In the genomic region with DNA sequence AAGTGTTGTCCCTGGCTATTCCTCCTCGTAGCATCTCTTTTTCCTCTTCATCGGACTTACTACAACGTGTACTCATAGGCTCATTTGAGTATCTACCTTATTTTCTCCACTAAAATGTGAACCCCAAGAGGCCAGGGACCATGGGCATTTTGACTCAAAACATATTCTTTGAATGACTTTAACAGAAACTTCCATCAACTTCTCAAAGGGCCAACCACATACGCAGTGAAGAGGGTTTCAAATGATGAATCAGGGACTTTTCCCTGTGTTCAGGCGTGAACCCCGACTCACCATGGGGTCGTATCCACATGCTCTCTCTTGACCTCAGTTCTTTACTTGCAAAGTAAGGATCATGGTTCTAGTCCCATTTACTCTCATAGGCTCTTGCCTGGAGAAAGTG, we compare ENCODE assay signal across 12 cellular contexts. TPM values are rescaled to one million over a fixed set of nuclear protein-coding genes. Genes with fewer than 3 reads are reported as not detected.
DNase-seq lines count a peak whose midpoint lies in the region; ATAC-seq lines count a peak whose summit lies in the region.
"Had no signal": no experiment of that assay in that cellular context is flagged by ENCODE, and none has a peak within 500 bp of the region (broad histone marks: within the 10 kb centered on the region; RNA-seq: fewer than 3 reads in every experiment).

No MANE protein-coding gene starts in this region.

- H3K27me3 Mint-ChIP-seq in activated naive CD4-positive, alpha-beta T cell treated with anti-CD3 and anti-CD28 coated beads for 36 hours (ENCODE audit: low read depth), result no peaks in the 10 kb centered on the region

- CTCF ChIA-PET in activated naive CD4-positive, alpha-beta T cell treated with anti-CD3 and anti-CD28 coated beads for 36 hours (lab: Charles Lee), result interaction anchor here (1.3 kb wide), 1 partner anchor 18 kb away, joined by 3 read pairs; no protein-coding TSS in a partner anchor

- H3K9me3 ChIP-seq in GM23248 (ENCODE audit: low read depth), result no peaks in the 10 kb centered on the region
- H3K9me3 ChIP-seq: suprapubic skin had no signal

- no peaks in the 10 kb centered on the region for H3K36me3 Mint-ChIP-seq in activated naive CD4-positive, alpha-beta T cell treated with anti-CD3 and anti-CD28 coated beads for 36 hours (ENCODE audit: low read depth)

- no peak overlapping the region for H3K27ac ChIP-seq in GM23248
- H3K27ac ChIP-seq: suprapubic skin had no signal

- no peaks in the 10 kb centered on the region for H4K20me1 ChIP-seq in GM23248 (ENCODE audit: insufficient read depth)

- no peaks in the 10 kb centered on the region for H3K9me2 ChIP-seq in GM23248 (ENCODE audit: insufficient read depth)

- H3F3A ChIP-seq in GM23248 (ENCODE audit: insufficient read depth), result no peaks in the 10 kb centered on the region

- H3K27ac Mint-ChIP-seq in activated naive CD4-positive, alpha-beta T cell treated with anti-CD3 and anti-CD28 coated beads for 36 hours, result no peak overlapping the region

- in situ Hi-C loops in GM23248 (cut with MboI), result loop anchor here (25.0 kb wide), 2 partner anchors 765 to 1440 kb away; no protein-coding TSS in a partner anchor

- no peaks in the 10 kb centered on the region for H3K36me3 ChIP-seq in GM23248 (ENCODE audit: low read depth)
- H3K36me3 ChIP-seq: suprapubic skin had no signal

- no peak overlapping the region for H2AFZ ChIP-seq in GM23248

- H3K4me1 ChIP-seq in GM23248 (ENCODE audit: insufficient read depth), result no peaks in the 10 kb centered on the region
- H3K4me1 ChIP-seq: suprapubic skin had no signal

- H3K4me1 Mint-ChIP-seq in activated naive CD4-positive, alpha-beta T cell treated with anti-CD3 and anti-CD28 coated beads for 36 hours (ENCODE audit: low read depth), result peaks cover 28% of the 10 kb centered on the region

- H3K4me2 ChIP-seq in GM23248 (ENCODE audit: unreplicated experiment), result no peak overlapping the region

- 69 to 73% methylated on average over 7 of the region's 7 CpGs for WGBS in GM23248 (ENCODE audit: low coverage in 1 of 2, low lambda C conversion rate in 2 of 2, missing lambda C conversion rate in 2 of 2), 2 experiments

- peak; percentile 65 for DNase-seq in activated naive CD4-positive, alpha-beta T cell treated with anti-CD3 and anti-CD28 coated beads for 36 hours
- DNase-seq in activated naive CD4-positive, alpha-beta T cell (lab: John Stamatoyannopoulos, UW), result no peak
- no peak for DNase-seq in stimulated activated naive CD8-positive, alpha-beta T cell treated with anti-CD3 and anti-CD28 coated beads, Interleukin-15, Interleukin-2, amounts not matched to agents 100 U/mL and 50 U/mL, for 24 hours
- DNase-seq in NCI-H2029 treated with DMSO at 0.1 percent for 48 hours (lab: John Stamatoyannopoulos, UW) (no peak), GM23248 (no peak)
- DNase-seq: Kasumi-1, mesendoderm had no signal

- intact Hi-C loops in activated naive CD4-positive, alpha-beta T cell treated with anti-CD3 and anti-CD28 coated beads for 36 hours (cut with micrococcal nuclease), result loop anchor here (1.0 kb wide), 1 partner anchor 162 kb away; no protein-coding TSS in a partner anchor

- ATAC-seq in GM21381 (IDR thresholded peaks at IDR 0.05; ENCODE audit: unreplicated experiment), result peak; percentile 39
- peak; percentile 45 for ATAC-seq in HG03354 (IDR thresholded peaks at IDR 0.05; ENCODE audit: poor library complexity, severe bottlenecking, unreplicated experiment)
- ATAC-seq in stimulated activated naive CD8-positive, alpha-beta T cell treated with anti-CD3 and anti-CD28 coated beads, Interleukin-15, Interleukin-2, amounts not matched to agents 100 U/mL and 50 U/mL, for 24 hours, result peak; percentile 79
- no peak for ATAC-seq in HG03469 (IDR thresholded peaks at IDR 0.05; ENCODE audit: unreplicated experiment)
- ATAC-seq: Panc1 had no signal

- no peak overlapping the region for H3K4me3 ChIP-seq in GM23248
- H3K4me3 ChIP-seq: suprapubic skin had no signal

- H3K4me3 Mint-ChIP-seq in activated naive CD4-positive, alpha-beta T cell treated with anti-CD3 and anti-CD28 coated beads for 36 hours, result no peak overlapping the region

- no peaks in the 10 kb centered on the region for H3K9me3 Mint-ChIP-seq in activated naive CD4-positive, alpha-beta T cell treated with anti-CD3 and anti-CD28 coated beads for 36 hours

- H3K27me3 ChIP-seq in GM23248 (replicated peaks; ENCODE audit: insufficient read depth), result peaks cover 7% of the 10 kb centered on the region
- H3K27me3 ChIP-seq: suprapubic skin had no signal

- H3K79me2 ChIP-seq in GM23248 (ENCODE audit: insufficient read depth), result no peaks in the 10 kb centered on the region

- no peak overlapping the region for H3K9ac ChIP-seq in GM23248

RNA-seq across cellular contexts. Expression of a gene that starts 20.2 kb away (rescaled TPM):
- total RNA-seq in activated naive CD4-positive, alpha-beta T cell treated with anti-CD3 and anti-CD28 coated beads for 36 hours, result 1 to 10 TPM; 1.6 to 2.4 TPM
- 20.0 and 26.0 TPM in 2 replicates for total RNA-seq in GM23248 (2014; rRNA removed; shearing (Covaris generic))
- polyA plus RNA-seq in GM23248 (2016; fragmentation: Nextera tagmentation; extraction: Ambion mirVana), result 30.0 and 30.6 TPM in 2 replicates

RNA-seq across cellular contexts. Expression of a gene that starts 57.3 kb away (rescaled TPM):
- under 1 TPM in 1 of 2 experiments, not detected in 1; 0.10 TPM for total RNA-seq in activated naive CD4-positive, alpha-beta T cell treated with anti-CD3 and anti-CD28 coated beads for 36 hours
- 73.6 and 77.7 TPM in 2 replicates for total RNA-seq in GM23248 (2014; rRNA removed; shearing (Covaris generic))
- 79.1 and 82.0 TPM in 2 replicates for polyA plus RNA-seq in GM23248 (2016; fragmentation: Nextera tagmentation; extraction: Ambion mirVana)

Comparison
In these comparisons a context has a peak if more than half of its experiments do, and no peak if none do; other contexts are left out.
1. RNA of a gene that starts 57.3 kb away (total RNA-seq): 73.6 to 77.7 TPM in GM23248; 0.10 TPM in activated naive CD4-positive, alpha-beta T cell treated with anti-CD3 and anti-CD28 coated beads for 36 hours; every median in the first group is over 10 times any median in the second.